Comparison of ENCODE assay signal across 13 cellular contexts in the genomic region with DNA sequence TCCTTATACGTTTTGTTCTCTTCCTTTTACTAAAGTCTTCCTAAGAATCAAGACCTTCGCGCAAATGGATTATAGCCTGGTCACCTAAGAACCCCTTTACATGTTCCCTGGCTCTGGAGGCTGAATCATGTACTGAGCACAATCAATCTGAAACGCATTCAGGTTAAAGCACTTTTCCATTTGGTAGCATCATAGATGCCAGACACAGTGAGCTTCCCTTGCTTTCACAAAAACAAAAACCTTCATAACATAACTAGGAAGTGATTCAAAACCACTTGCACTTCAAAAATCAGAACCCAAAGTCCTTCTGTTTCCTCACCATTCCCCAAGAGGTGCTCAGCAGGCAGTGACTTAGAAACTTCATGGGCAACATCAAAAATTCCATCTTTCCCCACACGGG.
"Had no signal": no experiment of that assay in that cellular context is flagged by ENCODE, and none has a peak within 500 bp of the region (broad histone marks: within the 10 kb centered on the region; RNA-seq: fewer than 3 reads in every experiment).

No MANE protein-coding gene starts in this region.

- H3K4me3 Mint-ChIP-seq: activated CD8-positive, alpha-beta T cell treated with anti-CD3 and anti-CD28 coated beads, Interleukin-2, amount 10 ng/mL, durations not matched to agents 7 days and 5 days; activated naive CD8-positive, alpha-beta T cell; brain had no signal

- H3K27me3 Mint-ChIP-seq: activated naive CD8-positive, alpha-beta T cell had no signal

- DNase-seq: activated CD4-positive, alpha-beta T cell treated with anti-CD3 and anti-CD28 coated beads for 4 hours; activated CD8-positive, alpha-beta T cell treated with anti-CD3 and anti-CD28 coated beads, Interleukin-2, amount 10 ng/mL, durations not matched to agents 7 days and 5 days; colonic mucosa; erythroblast; hypothalamus; lower lobe of right lung; psoas muscle; right cardiac atrium; stimulated activated CD4-positive, alpha-beta T cell treated with anti-CD3 and anti-CD28 coated beads, Interleukin-15, amount 100 ng/mL, for 24 hours; stimulated activated CD4-positive, alpha-beta T cell treated with anti-CD3 and anti-CD28 coated beads, Interleukin-2, amount 100 ng/mL, for 48 hours; tibial artery had no signal

- H3K27ac Mint-ChIP-seq: activated CD8-positive, alpha-beta T cell treated with anti-CD3 and anti-CD28 coated beads, Interleukin-2, amount 10 ng/mL, durations not matched to agents 7 days and 5 days; activated naive CD8-positive, alpha-beta T cell had no signal

- ATAC-seq: activated CD8-positive, alpha-beta T cell treated with anti-CD3 and anti-CD28 coated beads, Interleukin-2, amount 10 ng/mL, durations not matched to agents 7 days and 5 days; lower lobe of right lung; psoas muscle had no signal

- H3K36me3 Mint-ChIP-seq: brain had no signal

- H3K9me3 Mint-ChIP-seq: brain had no signal
